1 cellular context compared by ENCODE assay signal in the genomic region with DNA sequence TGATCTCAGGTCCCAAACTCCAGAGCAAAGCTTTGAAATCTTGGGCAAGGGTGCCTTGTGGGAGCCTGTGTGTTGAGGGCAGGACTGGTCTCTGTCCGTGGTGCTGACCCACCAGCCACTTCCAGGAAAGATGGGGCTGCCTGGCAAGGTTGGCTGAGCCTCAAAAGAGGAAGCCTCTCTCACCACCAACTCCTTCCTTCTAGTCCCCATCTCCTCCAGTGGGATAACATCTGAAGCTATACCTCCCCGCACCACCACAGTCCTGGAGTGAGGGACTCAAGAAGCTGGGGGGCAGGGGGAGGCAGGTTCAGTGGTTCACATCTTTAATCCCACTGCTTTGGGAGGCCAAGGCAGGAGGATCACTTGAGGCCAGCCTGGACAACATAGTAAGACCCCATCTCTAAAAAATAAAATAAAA.
TF ChIP-seq lines count a peak whose summit lies in the region.

No MANE protein-coding gene starts in this region.

TF ChIP-seq in endothelial cell of umbilical vein, 7 proteins besides CTCF, POLR2A, EP300 and RAD21:
- TF ChIP-seq MAX (IDR thresholded peaks at IDR 0.05; ENCODE audit: insufficient read depth, insufficient read length), result no peak
- no peak for TF ChIP-seq MYC (IDR thresholded peaks at IDR 0.05; ENCODE audit: low read depth, low read length)
- no peak for TF ChIP-seq POLR2AphosphoS5 (IDR thresholded peaks at IDR 0.05; ENCODE audit: insufficient read depth, low read depth, low read length)
- no peak for TF ChIP-seq JUN (IDR thresholded peaks at IDR 0.05; ENCODE audit: borderline replicate concordance, insufficient read depth, insufficient read length, low read depth)
- TF ChIP-seq GATA2 (IDR thresholded peaks at IDR 0.05; ENCODE audit: insufficient read depth, insufficient read length, low read depth, low read length), result no peak
- TF ChIP-seq FOS (IDR thresholded peaks at IDR 0.05; ENCODE audit: borderline replicate concordance, insufficient read depth, low read length), result no peak
- no peak for TF ChIP-seq EZH2 (IDR thresholded peaks at IDR 0.05; ENCODE audit: borderline replicate concordance, low read depth, low read length, severe bottlenecking)
TF ChIP-seq in endothelial cell of umbilical vein: peak in this region for 0.
